20 cellular contexts compared by ENCODE assay signal in the genomic region with DNA sequence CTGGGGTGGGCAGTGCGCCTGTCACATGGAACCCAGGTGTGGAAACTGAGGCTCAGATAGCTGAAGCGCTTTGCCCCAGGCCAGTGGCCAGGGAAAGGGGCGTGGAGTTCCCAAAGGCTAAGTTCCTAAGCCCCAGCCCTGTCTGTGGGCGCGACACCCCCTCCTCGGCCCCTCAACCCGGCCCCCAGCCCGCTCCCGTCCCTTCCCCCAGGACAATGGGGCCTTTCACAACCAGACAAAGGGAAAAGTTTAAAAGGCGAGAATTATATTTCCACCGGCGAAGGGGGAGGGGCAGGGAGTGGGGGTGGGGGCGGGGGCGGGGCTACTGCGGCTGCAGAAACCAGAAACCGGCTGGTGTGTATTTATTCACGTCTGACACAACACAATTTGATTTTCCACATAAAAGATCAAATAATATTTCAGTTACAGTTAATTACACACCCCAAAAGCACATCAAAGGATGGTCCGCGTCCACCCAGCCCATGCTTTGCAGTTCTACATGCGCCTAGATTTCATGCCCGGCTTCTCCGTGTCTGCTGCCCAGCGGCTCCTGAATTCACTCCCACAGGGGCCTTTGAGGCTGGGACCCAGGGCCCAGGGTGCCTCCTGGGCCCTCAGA.
DNase-seq lines count a peak whose midpoint lies in the region; TF ChIP-seq lines count a peak whose summit lies in the region.
"Had no signal": no experiment of that assay in that cellular context is flagged by ENCODE, and none has a peak within 500 bp of the region (broad histone marks: within the 10 kb centered on the region; RNA-seq: fewer than 3 reads in every experiment).

No MANE protein-coding gene starts in this region.

- POLR2A ChIA-PET in A673 (lab: Charles Lee; ENCODE audit: low non-redundant PET): no interaction called here

- H3K27ac Mint-ChIP-seq in endothelial cell (ENCODE audit: unreplicated experiment): no peak overlapping the region
- H3K27ac Mint-ChIP-seq: IgD-negative memory B cell had no signal

- peak overlapping the region; percentile 67 for H3K27ac ChIP-seq in A673 (ENCODE audit: low read depth, low read length, poor library complexity, severe bottlenecking)
- H3K27ac ChIP-seq: C4-2B, HL-60 had no signal

- H3K9me3 ChIP-seq in A673 (ENCODE audit: low read depth, low read length, poor library complexity, severe bottlenecking): no peaks in the 10 kb centered on the region
- H3K9me3 ChIP-seq in HAP-1: no peaks in the 10 kb centered on the region

- no peaks in the 10 kb centered on the region for H3K36me3 Mint-ChIP-seq in endothelial cell (ENCODE audit: low read depth, unreplicated experiment)
- H3K36me3 Mint-ChIP-seq: IgD-negative memory B cell had no signal

- CTCF ChIA-PET in A673 (lab: Charles Lee): no interaction called here

- no peak overlapping the region for H3K4me3 ChIP-seq in A673 (ENCODE audit: low read depth, low read length, poor library complexity, severe bottlenecking)
- H3K4me3 ChIP-seq in HAP-1: no peak overlapping the region

- H3K4me1 ChIP-seq in A673 (ENCODE audit: insufficient read depth, low read length, poor library complexity, severe bottlenecking): peaks cover 17% of the 10 kb centered on the region
- peaks cover 12% of the 10 kb centered on the region for H3K4me1 ChIP-seq in HAP-1

- in situ Hi-C loops in HAP-1 (cut with MboI; ENCODE audit: low sequenced_read_pairs): no loop called here

- BruUV-seq in A673 (replicated peaks; lab: Mats Ljungman, UMichigan): no TSS peak

- TF ChIP-seq CTCF in A673 (conservative IDR thresholded peaks at IDR 0.05; ENCODE audit: low read depth, low read length): no peak
- TF ChIP-seq CTCF in endothelial cell (IDR thresholded peaks at IDR 0.05; ENCODE audit: unreplicated experiment): no peak

- H3K4me3 Mint-ChIP-seq in endothelial cell (ENCODE audit: unreplicated experiment): no peak overlapping the region
- H3K4me3 Mint-ChIP-seq: IgD-negative memory B cell had no signal

- H3K9me3 Mint-ChIP-seq in endothelial cell (ENCODE audit: unreplicated experiment): no peaks in the 10 kb centered on the region

- DNase-seq in A673 (ENCODE audit: low spot score): no peak
- DNase-seq in HAP-1 (ENCODE audit: low spot score in 2 of 2): peak; percentile 33 to 77
- peak; percentile 54 for DNase-seq in iPS-NIHi11 (ENCODE audit: low spot score)
- DNase-seq in posterior vena cava (ENCODE audit: low spot score): peak; percentile 37
- DNase-seq in epidermal melanocyte (ENCODE audit: insufficient read length, low spot score): no peak
- no peak for DNase-seq in endothelial cell (ENCODE audit: low spot score)
- DNase-seq in stimulated activated naive CD4-positive, alpha-beta T cell (lab: John Stamatoyannopoulos, UW): no peak
- DNase-seq in NAMALWA (ENCODE audit: low spot score): no peak
- DNase-seq: DMS 273 treated with DMSO at 0.1 percent for 48 hours, GF-D8, Kasumi-1, MM.1S, NCI-H1105 treated with DMSO at 0.1 percent for 48 hours, NCI-H1694 treated with DMSO at 0.1 percent for 48 hours, NCI-H2171, NCI-H446 treated with DMSO at 0.1 percent for 48 hours, NCI-H774 had no signal

- H3K36me3 ChIP-seq in A673 (ENCODE audit: insufficient read depth, low read length, poor library complexity, severe bottlenecking) (no peaks in the 10 kb centered on the region), HAP-1 (replicated peaks) (no peaks in the 10 kb centered on the region)

- intact Hi-C loops in A673 (cut with micrococcal nuclease; ENCODE audit: unreplicated experiment) (no loop called here), posterior vena cava (cut with DNase I) (no loop called here)

- H3K27me3 ChIP-seq in A673 (replicated peaks; ENCODE audit: insufficient read depth, low read depth, low read length, poor library complexity) (no peaks in the 10 kb centered on the region), HAP-1 (ENCODE audit: low read depth) (no peaks in the 10 kb centered on the region)

- peaks cover 15% of the 10 kb centered on the region for H3K4me1 Mint-ChIP-seq in endothelial cell (ENCODE audit: unreplicated experiment)

- H3K27me3 Mint-ChIP-seq in endothelial cell (ENCODE audit: unreplicated experiment): peaks cover 3% of the 10 kb centered on the region

Comparison
In these comparisons a context has a peak if more than half of its experiments do, and no peak if none do; other contexts are left out.
1. DNase-seq: peak in HAP-1 (2 of 2), iPS-NIHi11 (single experiment) and posterior vena cava (single experiment); none in A673 (single experiment), epidermal melanocyte (single experiment), endothelial cell (single experiment), stimulated activated naive CD4-positive, alpha-beta T cell (0 of 6) and NAMALWA (single experiment).